1 cellular context compared by ENCODE assay signal in the genomic region with DNA sequence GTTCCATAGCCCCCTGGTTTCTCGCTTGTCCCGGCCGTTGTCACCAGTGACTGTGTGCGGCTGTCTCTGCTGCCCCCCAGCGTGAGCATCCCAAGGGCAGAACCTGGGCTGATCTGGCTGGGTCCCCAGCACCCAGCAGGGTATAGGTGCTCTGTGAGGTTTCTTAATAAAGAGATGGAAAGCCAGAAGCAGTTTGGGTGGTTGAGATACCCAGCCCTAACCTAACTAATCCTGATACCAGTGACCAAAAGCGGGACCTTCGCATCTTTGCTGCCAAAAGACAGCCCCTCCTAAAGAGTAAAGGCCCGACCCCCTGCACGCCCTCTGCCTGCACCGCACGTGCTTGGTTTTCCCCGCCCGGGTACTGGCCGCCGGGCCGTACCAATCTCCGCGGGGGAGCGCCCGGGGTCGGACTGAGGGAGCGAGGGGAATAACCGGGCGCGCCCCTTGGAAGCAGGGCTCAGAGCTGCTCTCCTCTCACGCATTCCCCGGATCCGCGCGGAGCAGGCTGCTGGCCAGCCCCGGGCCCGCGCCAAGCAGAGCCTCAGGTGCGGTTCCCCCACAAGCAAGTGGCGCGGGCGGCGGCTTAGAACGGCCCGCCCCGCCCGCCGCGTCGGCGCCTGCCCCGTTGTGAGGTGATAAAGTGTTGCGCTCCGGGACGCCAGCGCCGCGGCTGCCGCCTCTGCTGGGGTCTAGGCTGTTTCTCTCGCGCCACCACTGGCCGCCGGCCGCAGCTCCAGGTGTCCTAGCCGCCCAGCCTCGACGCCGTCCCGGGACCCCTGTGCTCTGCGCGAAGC.
A peak's percentile ranks its signal among the peaks of the same experiment; 100 is the strongest.
TF ChIP-seq lines count a peak whose summit lies in the region.

A gene with protein sequence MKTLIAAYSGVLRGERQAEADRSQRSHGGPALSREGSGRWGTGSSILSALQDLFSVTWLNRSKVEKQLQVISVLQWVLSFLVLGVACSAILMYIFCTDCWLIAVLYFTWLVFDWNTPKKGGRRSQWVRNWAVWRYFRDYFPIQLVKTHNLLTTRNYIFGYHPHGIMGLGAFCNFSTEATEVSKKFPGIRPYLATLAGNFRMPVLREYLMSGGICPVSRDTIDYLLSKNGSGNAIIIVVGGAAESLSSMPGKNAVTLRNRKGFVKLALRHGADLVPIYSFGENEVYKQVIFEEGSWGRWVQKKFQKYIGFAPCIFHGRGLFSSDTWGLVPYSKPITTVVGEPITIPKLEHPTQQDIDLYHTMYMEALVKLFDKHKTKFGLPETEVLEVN (plus strand): TSS at position 667 of the 797 bp plus-strand sequence. CDS start 214 bp downstream, outside the sequence.

TF ChIP-seq in WTC11, 78 proteins besides CTCF, POLR2A, EP300 and RAD21 (continued from another document and continues in another):
- TF ChIP-seq, protein P1, sequence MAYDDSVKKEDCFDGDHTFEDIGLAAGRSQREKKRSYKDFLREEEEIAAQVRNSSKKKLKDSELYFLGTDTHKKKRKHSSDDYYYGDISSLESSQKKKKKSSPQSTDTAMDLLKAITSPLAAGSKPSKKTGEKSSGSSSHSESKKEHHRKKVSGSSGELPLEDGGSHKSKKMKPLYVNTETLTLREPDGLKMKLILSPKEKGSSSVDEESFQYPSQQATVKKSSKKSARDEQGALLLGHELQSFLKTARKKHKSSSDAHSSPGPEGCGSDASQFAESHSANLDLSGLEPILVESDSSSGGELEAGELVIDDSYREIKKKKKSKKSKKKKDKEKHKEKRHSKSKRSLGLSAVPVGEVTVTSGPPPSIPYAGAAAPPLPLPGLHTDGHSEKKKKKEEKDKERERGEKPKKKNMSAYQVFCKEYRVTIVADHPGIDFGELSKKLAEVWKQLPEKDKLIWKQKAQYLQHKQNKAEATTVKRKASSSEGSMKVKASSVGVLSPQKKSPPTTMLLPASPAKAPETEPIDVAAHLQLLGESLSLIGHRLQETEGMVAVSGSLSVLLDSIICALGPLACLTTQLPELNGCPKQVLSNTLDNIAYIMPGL (CRISPR knock-in tag; IDR thresholded peaks at IDR 0.05), result peak; percentile 85; the same call in 1 of the 2 replicates
- TF ChIP-seq NFE2L1 (CRISPR knock-in tag; IDR thresholded peaks at IDR 0.05) (peak; percentile 65), FOXP1 (CRISPR knock-in tag; IDR thresholded peaks at IDR 0.05; ENCODE audit: borderline replicate concordance) (peak; percentile 89; the same call in 1 of the 2 replicates), SMAD3 (CRISPR knock-in tag; IDR thresholded peaks at IDR 0.05; ENCODE audit: borderline replicate concordance) (peak; percentile 95), ZNF671 (CRISPR knock-in tag; IDR thresholded peaks at IDR 0.05) (no peak), MXD4 (CRISPR knock-in tag; IDR thresholded peaks at IDR 0.05; ENCODE audit: borderline replicate concordance) (no peak), TP53 (CRISPR knock-in tag; IDR thresholded peaks at IDR 0.05) (peak; percentile 88; the same call in 1 of the 2 replicates), JAZF1 (CRISPR knock-in tag; IDR thresholded peaks at IDR 0.05) (no peak), EMX1 (CRISPR knock-in tag; IDR thresholded peaks at IDR 0.05) (no peak), CBFB (CRISPR knock-in tag; IDR thresholded peaks at IDR 0.05; ENCODE audit: low read depth) (no peak), ZNF317 (CRISPR knock-in tag; IDR thresholded peaks at IDR 0.05; ENCODE audit: borderline replicate concordance, low read depth) (peak; percentile 8; the same call in 1 of the 2 replicates), ZNF232 (CRISPR knock-in tag; IDR thresholded peaks at IDR 0.05) (peak; percentile 96), SMAD4 (CRISPR knock-in tag; IDR thresholded peaks at IDR 0.05) (0 out of 2 replicates have a peak, but pooled peaks have one; percentile 21), OVOL2 (CRISPR knock-in tag; IDR thresholded peaks at IDR 0.05; ENCODE audit: borderline replicate concordance) (no peak), NR1H2 (CRISPR knock-in tag; IDR thresholded peaks at IDR 0.05) (peak; percentile 58; the same call in 1 of the 2 replicates), ZNF121 (CRISPR knock-in tag; IDR thresholded peaks at IDR 0.05) (no peak), TEAD1 (CRISPR knock-in tag; IDR thresholded peaks at IDR 0.05) (peak; percentile 94), GABPB1 (CRISPR knock-in tag; IDR thresholded peaks at IDR 0.05) (peak; percentile 72; the same call in 1 of the 2 replicates), CREB1 (CRISPR knock-in tag; IDR thresholded peaks at IDR 0.05) (peak; percentile 72; the same call in 1 of the 2 replicates)
- TF ChIP-seq, protein P2, sequence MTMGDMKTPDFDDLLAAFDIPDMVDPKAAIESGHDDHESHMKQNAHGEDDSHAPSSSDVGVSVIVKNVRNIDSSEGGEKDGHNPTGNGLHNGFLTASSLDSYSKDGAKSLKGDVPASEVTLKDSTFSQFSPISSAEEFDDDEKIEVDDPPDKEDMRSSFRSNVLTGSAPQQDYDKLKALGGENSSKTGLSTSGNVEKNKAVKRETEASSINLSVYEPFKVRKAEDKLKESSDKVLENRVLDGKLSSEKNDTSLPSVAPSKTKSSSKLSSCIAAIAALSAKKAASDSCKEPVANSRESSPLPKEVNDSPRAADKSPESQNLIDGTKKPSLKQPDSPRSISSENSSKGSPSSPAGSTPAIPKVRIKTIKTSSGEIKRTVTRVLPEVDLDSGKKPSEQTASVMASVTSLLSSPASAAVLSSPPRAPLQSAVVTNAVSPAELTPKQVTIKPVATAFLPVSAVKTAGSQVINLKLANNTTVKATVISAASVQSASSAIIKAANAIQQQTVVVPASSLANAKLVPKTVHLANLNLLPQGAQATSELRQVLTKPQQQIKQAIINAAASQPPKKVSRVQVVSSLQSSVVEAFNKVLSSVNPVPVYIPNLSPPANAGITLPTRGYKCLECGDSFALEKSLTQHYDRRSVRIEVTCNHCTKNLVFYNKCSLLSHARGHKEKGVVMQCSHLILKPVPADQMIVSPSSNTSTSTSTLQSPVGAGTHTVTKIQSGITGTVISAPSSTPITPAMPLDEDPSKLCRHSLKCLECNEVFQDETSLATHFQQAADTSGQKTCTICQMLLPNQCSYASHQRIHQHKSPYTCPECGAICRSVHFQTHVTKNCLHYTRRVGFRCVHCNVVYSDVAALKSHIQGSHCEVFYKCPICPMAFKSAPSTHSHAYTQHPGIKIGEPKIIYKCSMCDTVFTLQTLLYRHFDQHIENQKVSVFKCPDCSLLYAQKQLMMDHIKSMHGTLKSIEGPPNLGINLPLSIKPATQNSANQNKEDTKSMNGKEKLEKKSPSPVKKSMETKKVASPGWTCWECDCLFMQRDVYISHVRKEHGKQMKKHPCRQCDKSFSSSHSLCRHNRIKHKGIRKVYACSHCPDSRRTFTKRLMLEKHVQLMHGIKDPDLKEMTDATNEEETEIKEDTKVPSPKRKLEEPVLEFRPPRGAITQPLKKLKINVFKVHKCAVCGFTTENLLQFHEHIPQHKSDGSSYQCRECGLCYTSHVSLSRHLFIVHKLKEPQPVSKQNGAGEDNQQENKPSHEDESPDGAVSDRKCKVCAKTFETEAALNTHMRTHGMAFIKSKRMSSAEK (CRISPR knock-in tag; IDR thresholded peaks at IDR 0.05; ENCODE audit: borderline replicate concordance), result no peak
- TF ChIP-seq, protein P3, sequence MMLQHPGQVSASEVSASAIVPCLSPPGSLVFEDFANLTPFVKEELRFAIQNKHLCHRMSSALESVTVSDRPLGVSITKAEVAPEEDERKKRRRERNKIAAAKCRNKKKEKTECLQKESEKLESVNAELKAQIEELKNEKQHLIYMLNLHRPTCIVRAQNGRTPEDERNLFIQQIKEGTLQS (CRISPR knock-in tag; conservative IDR thresholded peaks at IDR 0.05), result no peak
- TF ChIP-seq, protein P4, sequence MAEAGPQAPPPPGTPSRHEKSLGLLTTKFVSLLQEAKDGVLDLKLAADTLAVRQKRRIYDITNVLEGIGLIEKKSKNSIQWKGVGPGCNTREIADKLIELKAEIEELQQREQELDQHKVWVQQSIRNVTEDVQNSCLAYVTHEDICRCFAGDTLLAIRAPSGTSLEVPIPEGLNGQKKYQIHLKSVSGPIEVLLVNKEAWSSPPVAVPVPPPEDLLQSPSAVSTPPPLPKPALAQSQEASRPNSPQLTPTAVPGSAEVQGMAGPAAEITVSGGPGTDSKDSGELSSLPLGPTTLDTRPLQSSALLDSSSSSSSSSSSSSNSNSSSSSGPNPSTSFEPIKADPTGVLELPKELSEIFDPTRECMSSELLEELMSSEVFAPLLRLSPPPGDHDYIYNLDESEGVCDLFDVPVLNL (CRISPR knock-in tag; IDR thresholded peaks at IDR 0.05; ENCODE audit: borderline replicate concordance, low read depth), result no peak
- TF ChIP-seq, protein P5, sequence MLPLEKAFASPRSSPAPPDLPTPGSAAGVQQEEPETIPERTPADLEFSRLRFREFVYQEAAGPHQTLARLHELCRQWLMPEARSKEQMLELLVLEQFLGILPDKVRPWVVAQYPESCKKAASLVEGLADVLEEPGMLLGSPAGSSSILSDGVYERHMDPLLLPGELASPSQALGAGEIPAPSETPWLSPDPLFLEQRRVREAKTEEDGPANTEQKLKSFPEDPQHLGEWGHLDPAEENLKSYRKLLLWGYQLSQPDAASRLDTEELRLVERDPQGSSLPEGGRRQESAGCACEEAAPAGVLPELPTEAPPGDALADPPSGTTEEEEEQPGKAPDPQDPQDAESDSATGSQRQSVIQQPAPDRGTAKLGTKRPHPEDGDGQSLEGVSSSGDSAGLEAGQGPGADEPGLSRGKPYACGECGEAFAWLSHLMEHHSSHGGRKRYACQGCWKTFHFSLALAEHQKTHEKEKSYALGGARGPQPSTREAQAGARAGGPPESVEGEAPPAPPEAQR (CRISPR knock-in tag; IDR thresholded peaks at IDR 0.05), result no peak
- TF ChIP-seq, protein P6, sequence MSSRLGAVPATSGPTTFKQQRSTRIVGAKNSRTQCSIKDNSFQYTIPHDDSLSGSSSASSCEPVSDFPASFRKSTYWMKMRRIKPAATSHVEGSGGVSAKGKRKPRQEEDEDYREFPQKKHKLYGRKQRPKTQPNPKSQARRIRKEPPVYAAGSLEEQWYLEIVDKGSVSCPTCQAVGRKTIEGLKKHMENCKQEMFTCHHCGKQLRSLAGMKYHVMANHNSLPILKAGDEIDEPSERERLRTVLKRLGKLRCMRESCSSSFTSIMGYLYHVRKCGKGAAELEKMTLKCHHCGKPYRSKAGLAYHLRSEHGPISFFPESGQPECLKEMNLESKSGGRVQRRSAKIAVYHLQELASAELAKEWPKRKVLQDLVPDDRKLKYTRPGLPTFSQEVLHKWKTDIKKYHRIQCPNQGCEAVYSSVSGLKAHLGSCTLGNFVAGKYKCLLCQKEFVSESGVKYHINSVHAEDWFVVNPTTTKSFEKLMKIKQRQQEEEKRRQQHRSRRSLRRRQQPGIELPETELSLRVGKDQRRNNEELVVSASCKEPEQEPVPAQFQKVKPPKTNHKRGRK (CRISPR knock-in tag; IDR thresholded peaks at IDR 0.05; ENCODE audit: borderline replicate concordance), result no peak
- TF ChIP-seq, protein P7, sequence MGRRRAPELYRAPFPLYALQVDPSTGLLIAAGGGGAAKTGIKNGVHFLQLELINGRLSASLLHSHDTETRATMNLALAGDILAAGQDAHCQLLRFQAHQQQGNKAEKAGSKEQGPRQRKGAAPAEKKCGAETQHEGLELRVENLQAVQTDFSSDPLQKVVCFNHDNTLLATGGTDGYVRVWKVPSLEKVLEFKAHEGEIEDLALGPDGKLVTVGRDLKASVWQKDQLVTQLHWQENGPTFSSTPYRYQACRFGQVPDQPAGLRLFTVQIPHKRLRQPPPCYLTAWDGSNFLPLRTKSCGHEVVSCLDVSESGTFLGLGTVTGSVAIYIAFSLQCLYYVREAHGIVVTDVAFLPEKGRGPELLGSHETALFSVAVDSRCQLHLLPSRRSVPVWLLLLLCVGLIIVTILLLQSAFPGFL (CRISPR knock-in tag; IDR thresholded peaks at IDR 0.05; ENCODE audit: borderline replicate concordance), result 0 out of 2 replicates have a peak, but pooled peaks have one; percentile 80
- TF ChIP-seq, protein P8, sequence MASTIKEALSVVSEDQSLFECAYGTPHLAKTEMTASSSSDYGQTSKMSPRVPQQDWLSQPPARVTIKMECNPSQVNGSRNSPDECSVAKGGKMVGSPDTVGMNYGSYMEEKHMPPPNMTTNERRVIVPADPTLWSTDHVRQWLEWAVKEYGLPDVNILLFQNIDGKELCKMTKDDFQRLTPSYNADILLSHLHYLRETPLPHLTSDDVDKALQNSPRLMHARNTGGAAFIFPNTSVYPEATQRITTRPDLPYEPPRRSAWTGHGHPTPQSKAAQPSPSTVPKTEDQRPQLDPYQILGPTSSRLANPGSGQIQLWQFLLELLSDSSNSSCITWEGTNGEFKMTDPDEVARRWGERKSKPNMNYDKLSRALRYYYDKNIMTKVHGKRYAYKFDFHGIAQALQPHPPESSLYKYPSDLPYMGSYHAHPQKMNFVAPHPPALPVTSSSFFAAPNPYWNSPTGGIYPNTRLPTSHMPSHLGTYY (CRISPR knock-in tag; IDR thresholded peaks at IDR 0.05), result no peak
- TF ChIP-seq, protein P9, sequence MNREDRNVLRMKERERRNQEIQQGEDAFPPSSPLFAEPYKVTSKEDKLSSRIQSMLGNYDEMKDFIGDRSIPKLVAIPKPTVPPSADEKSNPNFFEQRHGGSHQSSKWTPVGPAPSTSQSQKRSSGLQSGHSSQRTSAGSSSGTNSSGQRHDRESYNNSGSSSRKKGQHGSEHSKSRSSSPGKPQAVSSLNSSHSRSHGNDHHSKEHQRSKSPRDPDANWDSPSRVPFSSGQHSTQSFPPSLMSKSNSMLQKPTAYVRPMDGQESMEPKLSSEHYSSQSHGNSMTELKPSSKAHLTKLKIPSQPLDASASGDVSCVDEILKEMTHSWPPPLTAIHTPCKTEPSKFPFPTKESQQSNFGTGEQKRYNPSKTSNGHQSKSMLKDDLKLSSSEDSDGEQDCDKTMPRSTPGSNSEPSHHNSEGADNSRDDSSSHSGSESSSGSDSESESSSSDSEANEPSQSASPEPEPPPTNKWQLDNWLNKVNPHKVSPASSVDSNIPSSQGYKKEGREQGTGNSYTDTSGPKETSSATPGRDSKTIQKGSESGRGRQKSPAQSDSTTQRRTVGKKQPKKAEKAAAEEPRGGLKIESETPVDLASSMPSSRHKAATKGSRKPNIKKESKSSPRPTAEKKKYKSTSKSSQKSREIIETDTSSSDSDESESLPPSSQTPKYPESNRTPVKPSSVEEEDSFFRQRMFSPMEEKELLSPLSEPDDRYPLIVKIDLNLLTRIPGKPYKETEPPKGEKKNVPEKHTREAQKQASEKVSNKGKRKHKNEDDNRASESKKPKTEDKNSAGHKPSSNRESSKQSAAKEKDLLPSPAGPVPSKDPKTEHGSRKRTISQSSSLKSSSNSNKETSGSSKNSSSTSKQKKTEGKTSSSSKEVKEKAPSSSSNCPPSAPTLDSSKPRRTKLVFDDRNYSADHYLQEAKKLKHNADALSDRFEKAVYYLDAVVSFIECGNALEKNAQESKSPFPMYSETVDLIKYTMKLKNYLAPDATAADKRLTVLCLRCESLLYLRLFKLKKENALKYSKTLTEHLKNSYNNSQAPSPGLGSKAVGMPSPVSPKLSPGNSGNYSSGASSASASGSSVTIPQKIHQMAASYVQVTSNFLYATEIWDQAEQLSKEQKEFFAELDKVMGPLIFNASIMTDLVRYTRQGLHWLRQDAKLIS (CRISPR knock-in tag; IDR thresholded peaks at IDR 0.05; ENCODE audit: borderline replicate concordance), result no peak
- TF ChIP-seq, protein P10, sequence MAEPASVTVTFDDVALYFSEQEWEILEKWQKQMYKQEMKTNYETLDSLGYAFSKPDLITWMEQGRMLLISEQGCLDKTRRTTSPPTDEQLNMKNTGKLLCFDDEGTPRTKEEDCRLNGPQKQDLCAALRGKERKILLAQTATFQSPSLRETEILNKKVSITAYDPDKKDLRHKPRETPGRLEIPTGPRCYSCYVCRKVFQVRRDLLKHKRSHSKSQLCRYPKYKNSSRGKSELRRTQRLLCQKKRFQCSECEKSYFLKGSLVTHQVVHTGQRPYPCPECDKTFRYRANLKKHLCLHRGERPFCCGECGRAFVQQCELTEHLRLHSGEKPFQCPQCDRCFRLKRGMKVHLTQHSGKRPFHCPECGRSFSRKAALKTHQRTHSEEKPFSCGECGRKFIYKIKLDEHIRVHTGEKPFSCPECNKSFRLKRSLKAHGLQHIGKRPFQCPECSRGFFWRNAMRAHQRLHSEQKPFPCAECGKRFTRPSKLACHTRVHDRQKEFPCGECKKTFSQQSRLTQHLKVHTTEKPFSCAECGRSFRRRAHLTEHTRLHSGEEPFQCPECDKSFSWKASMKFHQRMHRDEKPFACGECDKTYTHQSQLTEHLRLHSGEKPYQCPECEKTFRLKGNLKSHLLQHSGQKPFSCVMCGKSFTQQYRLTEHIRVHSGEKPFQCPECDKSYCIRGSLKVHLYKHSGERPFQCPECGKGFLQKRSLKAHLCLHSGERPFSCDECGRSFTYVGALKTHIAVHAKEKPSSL (CRISPR knock-in tag; conservative IDR thresholded peaks at IDR 0.05), result no peak
